Comparison of ENCODE assay signal across 20 cellular contexts in genomic region chr11:10483174-10483573, GRCh38. TPM values are rescaled to one million over a fixed set of nuclear protein-coding genes. Genes with fewer than 3 reads are reported as not detected.
DNase-seq lines count a peak whose midpoint lies in the region; ATAC-seq, FAIRE-seq and TF ChIP-seq lines count a peak whose summit lies in the region.
"Had no signal": no experiment of that assay in that cellular context is flagged by ENCODE, and none has a peak within 500 bp of the region (broad histone marks: within the 10 kb centered on the region; RNA-seq: fewer than 3 reads in every experiment).

No MANE protein-coding gene starts in this region.

- H3K4me3 Mint-ChIP-seq in IgD-negative memory B cell = no peak overlapping the region
- no peak overlapping the region for H3K4me3 Mint-ChIP-seq in memory B cell
- no peak overlapping the region for H3K4me3 Mint-ChIP-seq in type B pancreatic cell
- H3K4me3 Mint-ChIP-seq: CD14-positive monocyte; CD8-positive, alpha-beta T cell; HFFc6 had no signal

- H3K9me2 ChIP-seq in SK-N-SH = no peaks in the 10 kb centered on the region

- no peak overlapping the region for H3K4me3 ChIP-seq in esophagus squamous epithelium
- H3K4me3 ChIP-seq in SK-N-SH (ENCODE audit: low read depth in 2 of 2, low read length in 1 of 2) = no peak overlapping the region

- no peaks in the 10 kb centered on the region for H3K79me2 ChIP-seq in SK-N-SH (ENCODE audit: insufficient read depth)

- H3K27ac ChIP-seq in esophagus squamous epithelium = no peak overlapping the region
- no peak overlapping the region; a peak in 1 of 4 replicates for H3K27ac ChIP-seq in SK-N-SH (ENCODE audit: low read depth in 2 of 2, low read length in 1 of 2)
- H3K27ac ChIP-seq: HL-60 had no signal

- peaks cover 0 to 73% (median 4%) of the 10 kb centered on the region in 3 donors for H3K36me3 ChIP-seq in esophagus squamous epithelium
- no peaks in the 10 kb centered on the region for H3K36me3 ChIP-seq in SK-N-SH (replicated peaks in 1 of 2; ENCODE audit: control insufficient read depth in 1 of 2, insufficient read depth in 2 of 2, low read length in 1 of 2)

- H3K4me2 ChIP-seq in SK-N-SH = no peak overlapping the region

- peak; percentile 8 for DNase-seq in GM13976 (ENCODE audit: low spot score)
- no peak for DNase-seq in memory B cell (ENCODE audit: low spot score in 2 of 2)
- peak; percentile 43 for DNase-seq in type B pancreatic cell (ENCODE audit: extremely low spot score, unreplicated experiment)
- no peak for DNase-seq in GM19239 (ENCODE audit: insufficient read length, low spot score)
- DNase-seq in esophagus squamous epithelium (lab: John Stamatoyannopoulos, UW) = no peak
- DNase-seq in SK-N-SH = no peak
- DNase-seq: COR-L47, DMS153, DND-41, GDM1, HCEC 1CT, HFFc6 had no signal

- H3K27ac Mint-ChIP-seq in IgD-negative memory B cell (peak overlapping the region in 2 of 3 donors; percentile 20 to 80), memory B cell (peak overlapping the region; percentile 68), type B pancreatic cell (no peak overlapping the region)
- H3K27ac Mint-ChIP-seq: CD8-positive, alpha-beta T cell; HFFc6 had no signal

- no peaks in the 10 kb centered on the region for H4K20me1 ChIP-seq in SK-N-SH (ENCODE audit: insufficient read depth)

- H3K4me1 ChIP-seq in esophagus squamous epithelium (peaks cover 0 to 16% (median 4%) of the 10 kb centered on the region in 3 donors), SK-N-SH (ENCODE audit: control insufficient read depth in 1 of 2, insufficient read depth in 2 of 2, low read depth in 1 of 2, low read length in 1 of 2) (peaks cover 0 to 13% of the 10 kb centered on the region in 2 experiments; a peak in 1 of 4 replicates)

- no peak for FAIRE-seq in GM19239 (lab: Jason Lieb, UNC)
- FAIRE-seq: A204.1, D721Med, GM12892, H1 had no signal

- H3K4me1 Mint-ChIP-seq in IgD-negative memory B cell = peaks cover 6 to 15% (median 8%) of the 10 kb centered on the region in 3 donors
- H3K4me1 Mint-ChIP-seq in memory B cell = peaks cover 15% of the 10 kb centered on the region
- peaks cover 6% of the 10 kb centered on the region for H3K4me1 Mint-ChIP-seq in type B pancreatic cell (ENCODE audit: unreplicated experiment)

- ATAC-seq in memory B cell (ENCODE audit: low read depth) = no peak
- ATAC-seq: CD8-positive, alpha-beta T cell had no signal

- 100% methylated on average over 1 of the region's 1 CpG for WGBS in esophagus squamous epithelium, 2 donors
- WGBS in SK-N-SH (ENCODE audit: low lambda C conversion rate) = 86% methylated on average over 1 of the region's 1 CpG

- H3K9ac ChIP-seq in SK-N-SH = no peak overlapping the region

- in situ Hi-C loops in GM13976 (cut with MboI; ENCODE audit: low sequenced_read_pairs, unreplicated experiment) = no loop called here

- H3K9me3 Mint-ChIP-seq in IgD-negative memory B cell (no peaks in the 10 kb centered on the region), memory B cell (no peaks in the 10 kb centered on the region), type B pancreatic cell (no peaks in the 10 kb centered on the region)
- H3K9me3 Mint-ChIP-seq: CD14-positive monocyte; CD8-positive, alpha-beta T cell; HFFc6 had no signal

- intact Hi-C loops in esophagus squamous epithelium (cut with DNase I) = loop anchor here (10.0 kb wide), 1 partner anchor 68 kb away; no protein-coding TSS in a partner anchor

- no peak for TF ChIP-seq EP300 in SK-N-SH (IDR thresholded peaks at IDR 0.05; ENCODE audit: borderline replicate concordance in 1 of 2, low read depth in 1 of 2, low read length in 1 of 2)

- TF ChIP-seq RAD21 in SK-N-SH (IDR thresholded peaks at IDR 0.05; ENCODE audit: low read length) = no peak

- no peaks in the 10 kb centered on the region for H3K9me3 ChIP-seq in esophagus squamous epithelium
- no peaks in the 10 kb centered on the region for H3K9me3 ChIP-seq in SK-N-SH

- H3F3A ChIP-seq in SK-N-SH (replicated peaks; ENCODE audit: insufficient read depth) = no peaks in the 10 kb centered on the region

- CTCF ChIA-PET in SK-N-SH (lab: Yijun Ruan, JAX) = interaction anchor here (0.6 kb wide), 1 partner anchor 24 kb away, joined by 3 read pairs; no protein-coding TSS in a partner anchor

- H3K27me3 Mint-ChIP-seq in IgD-negative memory B cell (no peaks in the 10 kb centered on the region), memory B cell (no peaks in the 10 kb centered on the region), type B pancreatic cell (no peaks in the 10 kb centered on the region)

- TF ChIP-seq CTCF in GM13976 (IDR thresholded peaks at IDR 0.05; ENCODE audit: borderline replicate concordance, control extremely low read depth, extremely low read depth, insufficient read depth, missing control alignments) = no peak
- no peak for TF ChIP-seq CTCF in type B pancreatic cell (conservative IDR thresholded peaks at IDR 0.05)
- TF ChIP-seq CTCF in esophagus squamous epithelium (IDR thresholded peaks at IDR 0.05) = no peak
- no peak for TF ChIP-seq CTCF in SK-N-SH (IDR thresholded peaks at IDR 0.05)

- H2AFZ ChIP-seq in SK-N-SH (ENCODE audit: low read depth) = no peak overlapping the region

- POLR2A ChIA-PET in SK-N-SH (lab: Yijun Ruan, JAX) = no interaction called here

- no peak for TF ChIP-seq POLR2A in esophagus squamous epithelium (IDR thresholded peaks at IDR 0.05)

- H3K36me3 Mint-ChIP-seq in IgD-negative memory B cell = peaks cover 8% of the 10 kb centered on the region
- peaks cover 53% of the 10 kb centered on the region for H3K36me3 Mint-ChIP-seq in memory B cell
- H3K36me3 Mint-ChIP-seq in type B pancreatic cell = peaks cover 3% of the 10 kb centered on the region

- H3K27me3 ChIP-seq in esophagus squamous epithelium = no peaks in the 10 kb centered on the region
- H3K27me3 ChIP-seq in SK-N-SH (ENCODE audit: insufficient read depth) = no peaks in the 10 kb centered on the region

TF ChIP-seq in SK-N-SH, 30 proteins besides CTCF, POLR2A, EP300 and RAD21 (continues in another document):
- TF ChIP-seq, protein P1, sequence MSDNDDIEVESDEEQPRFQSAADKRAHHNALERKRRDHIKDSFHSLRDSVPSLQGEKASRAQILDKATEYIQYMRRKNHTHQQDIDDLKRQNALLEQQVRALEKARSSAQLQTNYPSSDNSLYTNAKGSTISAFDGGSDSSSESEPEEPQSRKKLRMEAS (IDR thresholded peaks at IDR 0.05; ENCODE audit: low read depth) = no peak
- TF ChIP-seq GABPA (IDR thresholded peaks at IDR 0.05; ENCODE audit: low read depth) (no peak), TAF1 (IDR thresholded peaks at IDR 0.05; ENCODE audit: borderline replicate concordance, low read depth, low read length) (no peak), SIN3A (IDR thresholded peaks at IDR 0.05; ENCODE audit: borderline replicate concordance, low read depth, low read length) (no peak), JUND (IDR thresholded peaks at IDR 0.05) (no peak), YY1 (IDR thresholded peaks at IDR 0.05; ENCODE audit: low read depth) (no peak), PBX3 (IDR thresholded peaks at IDR 0.05) (no peak), EZH2phosphoT487 (IDR thresholded peaks at IDR 0.05; ENCODE audit: borderline replicate concordance, low read depth) (no peak), NFIC (IDR thresholded peaks at IDR 0.05; ENCODE audit: borderline replicate concordance) (no peak), RFX5 (IDR thresholded peaks at IDR 0.05; ENCODE audit: low read length) (no peak), FOXM1 (IDR thresholded peaks at IDR 0.05; ENCODE audit: low read depth) (no peak), NRF1 (IDR thresholded peaks at IDR 0.05; ENCODE audit: low read depth, low read length) (no peak), FOXJ3 (CRISPR knock-in tag; IDR thresholded peaks at IDR 0.05) (no peak), POLR2AphosphoS5 (IDR thresholded peaks at IDR 0.05; ENCODE audit: low read depth, low read length) (no peak)
- TF ChIP-seq, protein P2, sequence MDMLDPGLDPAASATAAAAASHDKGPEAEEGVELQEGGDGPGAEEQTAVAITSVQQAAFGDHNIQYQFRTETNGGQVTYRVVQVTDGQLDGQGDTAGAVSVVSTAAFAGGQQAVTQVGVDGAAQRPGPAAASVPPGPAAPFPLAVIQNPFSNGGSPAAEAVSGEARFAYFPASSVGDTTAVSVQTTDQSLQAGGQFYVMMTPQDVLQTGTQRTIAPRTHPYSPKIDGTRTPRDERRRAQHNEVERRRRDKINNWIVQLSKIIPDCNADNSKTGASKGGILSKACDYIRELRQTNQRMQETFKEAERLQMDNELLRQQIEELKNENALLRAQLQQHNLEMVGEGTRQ (IDR thresholded peaks at IDR 0.05; ENCODE audit: borderline replicate concordance, low read depth, low read length) = no peak
- TF ChIP-seq, protein P3, sequence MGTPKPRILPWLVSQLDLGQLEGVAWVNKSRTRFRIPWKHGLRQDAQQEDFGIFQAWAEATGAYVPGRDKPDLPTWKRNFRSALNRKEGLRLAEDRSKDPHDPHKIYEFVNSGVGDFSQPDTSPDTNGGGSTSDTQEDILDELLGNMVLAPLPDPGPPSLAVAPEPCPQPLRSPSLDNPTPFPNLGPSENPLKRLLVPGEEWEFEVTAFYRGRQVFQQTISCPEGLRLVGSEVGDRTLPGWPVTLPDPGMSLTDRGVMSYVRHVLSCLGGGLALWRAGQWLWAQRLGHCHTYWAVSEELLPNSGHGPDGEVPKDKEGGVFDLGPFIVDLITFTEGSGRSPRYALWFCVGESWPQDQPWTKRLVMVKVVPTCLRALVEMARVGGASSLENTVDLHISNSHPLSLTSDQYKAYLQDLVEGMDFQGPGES (IDR thresholded peaks at IDR 0.05; ENCODE audit: low read depth, low read length) = no peak

RNA-seq across cellular contexts. Expression of gene AMPD3, which starts 28.1 kb away (rescaled TPM):
- polyA plus RNA-seq in IgD-negative memory B cell = 30.7 TPM
- 7.0 and 9.0 TPM in 2 replicates for total RNA-seq in type B pancreatic cell (ENCODE audit: low replicate concordance)
- 10 to 100 TPM in 2 of 4 donors, 1 to 10 TPM in 2; 8.7 to 15.2 (median 9.8) TPM for total RNA-seq in esophagus squamous epithelium
- 1.7 and 2.1 TPM in 2 replicates for polyA plus RNA-seq in SK-N-SH (2012; rRNA removed)
- polyA plus RNA-seq in SK-N-SH (2012; cell fraction: cytosol; rRNA removed) = 1.1 and 1.6 TPM in 2 replicates
- polyA plus RNA-seq in SK-N-SH (2012; cell fraction: nucleus; rRNA removed) = 4.1 and 4.6 TPM in 2 replicates

RNA-seq across cellular contexts. Expression of gene RNF141, which starts 57.8 kb away (rescaled TPM):
- polyA plus RNA-seq in IgD-negative memory B cell (73.6 TPM), SK-N-SH (2012; rRNA removed) (6.9 and 10.3 TPM in 2 replicates)
- total RNA-seq in type B pancreatic cell (ENCODE audit: low replicate concordance) (43.2 and 86.4 TPM in 2 replicates), esophagus squamous epithelium (10 to 100 TPM; 51.7 to 88.4 (median 56.9) TPM)
- polyA plus RNA-seq in SK-N-SH (2012; cell fraction: cytosol; rRNA removed) = 12.9 and 15.5 TPM in 2 replicates
- 2.0 and 4.5 TPM in 2 replicates for polyA plus RNA-seq in SK-N-SH (2012; cell fraction: nucleus; rRNA removed)

Comparison
In these comparisons a context has a peak if more than half of its experiments do, and no peak if none do; other contexts are left out.
1. DNase-seq: peak in GM13976 (single experiment) and type B pancreatic cell (single experiment); none in memory B cell (0 of 2), GM19239 (single experiment), esophagus squamous epithelium (single experiment) and SK-N-SH (single experiment).